1 cellular context compared by ENCODE assay signal in the genomic region with DNA sequence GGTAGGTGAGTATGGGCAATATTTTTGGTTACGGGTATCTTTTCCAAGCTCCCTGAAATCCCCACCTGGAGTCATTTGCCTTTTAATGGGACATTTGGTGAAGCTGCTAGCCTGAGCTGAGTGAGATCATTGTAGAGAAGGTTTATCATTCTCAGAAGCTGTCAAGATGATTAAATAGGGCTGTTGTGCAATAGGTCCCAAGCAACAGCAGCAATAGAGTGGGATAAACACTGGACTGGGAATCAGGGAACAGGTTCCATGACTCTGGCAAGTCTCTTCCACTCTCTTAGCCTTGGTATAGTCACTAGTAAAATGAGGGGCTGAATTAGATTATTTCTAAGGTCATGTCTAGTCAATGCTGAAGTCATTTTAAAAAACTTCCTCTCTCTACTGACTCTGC.
TF ChIP-seq lines count a peak whose summit lies in the region.

No MANE protein-coding gene starts in this region.

TF ChIP-seq in HepG2, 621 proteins besides CTCF, POLR2A, EP300 and RAD21:
- TF ChIP-seq GTF2F1 (IDR thresholded peaks at IDR 0.05; ENCODE audit: low read length) (no peak), CEBPB (IDR thresholded peaks at IDR 0.05; ENCODE audit: borderline replicate concordance, low read depth, low read length) (peak; percentile 51; the same call in 1 of the 2 replicates)
